Comparison of ENCODE assay signal across 15 cellular contexts in genomic region chr10:1679821-1680650, GRCh38. TPM values are rescaled to one million over a fixed set of nuclear protein-coding genes. Genes with fewer than 3 reads are reported as not detected.
DNase-seq lines count a peak whose midpoint lies in the region; TF ChIP-seq lines count a peak whose summit lies in the region.
"Had no signal": no experiment of that assay in that cellular context is flagged by ENCODE, and none has a peak within 500 bp of the region (broad histone marks: within the 10 kb centered on the region; RNA-seq: fewer than 3 reads in every experiment).

No MANE protein-coding gene starts in this region.

- H3K4me1 ChIP-seq in CD4-positive, alpha-beta memory T cell (ENCODE audit: insufficient read depth, low read length), result peaks cover 8% of the 10 kb centered on the region
- H3K4me1 ChIP-seq in NT2/D1 (ENCODE audit: insufficient read depth, insufficient read length) (no peaks in the 10 kb centered on the region), osteoblast (ENCODE audit: insufficient read depth, low read length) (no peaks in the 10 kb centered on the region), PC-9 (replicated peaks; ENCODE audit: insufficient read depth) (no peaks in the 10 kb centered on the region)
- H3K4me1 ChIP-seq: Peyer's patch had no signal

- no peaks in the 10 kb centered on the region for H3F3A ChIP-seq in PC-9 (ENCODE audit: insufficient read depth, low read depth)

- BruUV-seq in PC-9 (replicated peaks; lab: Mats Ljungman, UMichigan), result no TSS peak

- H3K4me2 ChIP-seq in osteoblast (ENCODE audit: insufficient read depth, low read length) (no peak overlapping the region), PC-9 (no peak overlapping the region)

- H4K20me1 ChIP-seq in osteoblast (ENCODE audit: insufficient read depth, low read length) (no peaks in the 10 kb centered on the region), PC-9 (ENCODE audit: insufficient read depth) (no peaks in the 10 kb centered on the region)

- H3K27ac ChIP-seq in CD4-positive, alpha-beta memory T cell (ENCODE audit: low read depth, low read length), result no peak overlapping the region
- H3K27ac ChIP-seq in osteoblast (ENCODE audit: low read depth, low read length) (no peak overlapping the region), PC-9 (no peak overlapping the region)
- H3K27ac ChIP-seq: Peyer's patch had no signal

- H3K4me3 ChIP-seq in CD4-positive, alpha-beta memory T cell (ENCODE audit: low read length in 2 of 2), result no peak overlapping the region
- H3K4me3 ChIP-seq in NT2/D1 (ENCODE audit: insufficient read length, low read depth) (no peak overlapping the region), osteoblast (ENCODE audit: insufficient read depth, low read length) (no peak overlapping the region), PC-9 (no peak overlapping the region)
- H3K4me3 ChIP-seq: Peyer's patch had no signal

- no peaks in the 10 kb centered on the region for H3K9me2 ChIP-seq in PC-9 (ENCODE audit: insufficient read depth)

- no peak for TF ChIP-seq CTCF in osteoblast (IDR thresholded peaks at IDR 0.05; ENCODE audit: extremely low read depth, low read depth, low read length)
- no peak for TF ChIP-seq CTCF in PC-9 (conservative IDR thresholded peaks at IDR 0.05)

- no peaks in the 10 kb centered on the region for H3K27me3 ChIP-seq in CD4-positive, alpha-beta memory T cell (ENCODE audit: insufficient read depth, low read length)
- no peaks in the 10 kb centered on the region for H3K27me3 ChIP-seq in NT2/D1 (ENCODE audit: insufficient read depth, insufficient read length)
- H3K27me3 ChIP-seq in osteoblast (ENCODE audit: insufficient read depth, low read length), result no peaks in the 10 kb centered on the region
- peaks cover 74% of the 10 kb centered on the region for H3K27me3 ChIP-seq in PC-9 (ENCODE audit: insufficient read depth, low read depth)
- H3K27me3 ChIP-seq: Peyer's patch had no signal

- no peaks in the 10 kb centered on the region for H3K9me3 ChIP-seq in CD4-positive, alpha-beta memory T cell (ENCODE audit: control insufficient read depth in 1 of 2, low read length in 2 of 2)
- H3K9me3 ChIP-seq in NT2/D1 (ENCODE audit: insufficient read depth, low read length), result no peaks in the 10 kb centered on the region; the same call in 1 of the 2 replicates
- peaks cover 4% of the 10 kb centered on the region for H3K9me3 ChIP-seq in osteoblast (ENCODE audit: low read depth, low read length)
- no peaks in the 10 kb centered on the region for H3K9me3 ChIP-seq in PC-9 (ENCODE audit: insufficient read depth, low read depth)
- H3K9me3 ChIP-seq: Peyer's patch had no signal

- peaks cover 0 to 8% (median 0%) of the 10 kb centered on the region in 4 donors for H3K4me1 Mint-ChIP-seq in CD4-positive, alpha-beta memory T cell

- peak overlapping the region in 5 of 8 donors; percentile 10 to 70 (median 48) for H3K4me3 Mint-ChIP-seq in CD4-positive, alpha-beta memory T cell

- intact Hi-C loops in CD4-positive, alpha-beta memory T cell (cut with micrococcal nuclease), result no loop called here
- intact Hi-C loops in cardiac septum (cut with DNase I) (no loop called here), PC-9 (cut with micrococcal nuclease; ENCODE audit: unreplicated experiment) (no loop called here)

- peaks cover 0 to 3% (median 0%) of the 10 kb centered on the region in 8 donors for H3K9me3 Mint-ChIP-seq in CD4-positive, alpha-beta memory T cell

- H2AFZ ChIP-seq in osteoblast (ENCODE audit: low read length) (no peak overlapping the region), PC-9 (no peak overlapping the region)

- no peaks in the 10 kb centered on the region for H3K79me2 ChIP-seq in osteoblast (ENCODE audit: insufficient read depth, low read length)
- no peaks in the 10 kb centered on the region for H3K79me2 ChIP-seq in PC-9 (ENCODE audit: low read depth)

- H3K36me3 ChIP-seq in CD4-positive, alpha-beta memory T cell (ENCODE audit: insufficient read depth, low read length), result no peaks in the 10 kb centered on the region
- no peaks in the 10 kb centered on the region for H3K36me3 ChIP-seq in NT2/D1 (ENCODE audit: insufficient read depth, insufficient read length, low read length)
- H3K36me3 ChIP-seq in osteoblast (ENCODE audit: insufficient read depth, low read length), result no peaks in the 10 kb centered on the region
- H3K36me3 ChIP-seq in PC-9 (ENCODE audit: low read depth), result no peaks in the 10 kb centered on the region
- H3K36me3 ChIP-seq: Peyer's patch had no signal

- POLR2A ChIA-PET in CD4-positive, alpha-beta memory T cell (lab: Charles Lee; ENCODE audit: partially characterized antibody), result no interaction called here
- POLR2A ChIA-PET in PC-9 (lab: Charles Lee; ENCODE audit: unreplicated experiment), result no interaction called here

- peak overlapping the region in 5 of 7 donors; percentile 8 to 63 (median 42) for H3K27ac Mint-ChIP-seq in CD4-positive, alpha-beta memory T cell

- no peak overlapping the region for H3K9ac ChIP-seq in NT2/D1 (ENCODE audit: insufficient read length, low read depth)

- DNase-seq in CD4-positive, alpha-beta memory T cell, result peak in 3 of 5 donors; percentile 2 to 10 (median 7)
- DNase-seq in NT2/D1 (ENCODE audit: low read depth, low spot score), result peak; percentile 28
- DNase-seq in iPS DF 4.7 (ENCODE audit: extremely low read depth, low spot score), result peak; percentile 19
- peak; percentile 55 for DNase-seq in osteoblast (ENCODE audit: insufficient read length, low spot score, missing footprints)
- DNase-seq in cardiac septum (ENCODE audit: low spot score), result no peak
- DNase-seq in activated gamma-delta T cell (lab: John Stamatoyannopoulos, UW), result no peak
- DNase-seq in PC-9, result no peak
- DNase-seq: ACHN, DMS 273 treated with DMSO at 0.1 percent for 48 hours, Karpas-422, NCI-H1417, NCI-H1930, NCI-H82, SHP77 had no signal

- CTCF ChIA-PET in CD4-positive, alpha-beta memory T cell (lab: Charles Lee; ENCODE audit: partially characterized antibody), result no interaction called here
- CTCF ChIA-PET in PC-9 (lab: Charles Lee), result no interaction called here

- H3K27me3 Mint-ChIP-seq in CD4-positive, alpha-beta memory T cell, result no peaks in the 10 kb centered on the region

- no peaks in the 10 kb centered on the region for H3K36me3 Mint-ChIP-seq in CD4-positive, alpha-beta memory T cell

RNA-seq across cellular contexts. Expression of gene ADARB2, which starts 57.3 kb away (rescaled TPM):
- total RNA-seq in CD4-positive, alpha-beta memory T cell, result 10 to 100 TPM; 13.5 to 14.1 TPM
- polyA plus RNA-seq in CD4-positive, alpha-beta memory T cell, result not detected
- total RNA-seq in osteoblast (not detected in 2 replicates), cardiac septum (not detected), PC-9 (2021) (not detected in 2 replicates)

Comparison
In these comparisons a context has a peak if more than half of its experiments do, and no peak if none do; other contexts are left out.
1. DNase-seq: peak in CD4-positive, alpha-beta memory T cell (3 of 5), NT2/D1 (single experiment), iPS DF 4.7 (single experiment) and osteoblast (single experiment); none in cardiac septum (single experiment), activated gamma-delta T cell (single experiment) and PC-9 (0 of 2).
2. RNA of gene ADARB2, which starts 57.3 kb away (total RNA-seq): 13.5 to 14.1 TPM in CD4-positive, alpha-beta memory T cell; not detected in cardiac septum (single experiment), not detected in osteoblast and not detected in PC-9; every median in the first group is over 10 times any median in the second.